ENCODE assay signal across 2 cellular contexts in the genomic region with DNA sequence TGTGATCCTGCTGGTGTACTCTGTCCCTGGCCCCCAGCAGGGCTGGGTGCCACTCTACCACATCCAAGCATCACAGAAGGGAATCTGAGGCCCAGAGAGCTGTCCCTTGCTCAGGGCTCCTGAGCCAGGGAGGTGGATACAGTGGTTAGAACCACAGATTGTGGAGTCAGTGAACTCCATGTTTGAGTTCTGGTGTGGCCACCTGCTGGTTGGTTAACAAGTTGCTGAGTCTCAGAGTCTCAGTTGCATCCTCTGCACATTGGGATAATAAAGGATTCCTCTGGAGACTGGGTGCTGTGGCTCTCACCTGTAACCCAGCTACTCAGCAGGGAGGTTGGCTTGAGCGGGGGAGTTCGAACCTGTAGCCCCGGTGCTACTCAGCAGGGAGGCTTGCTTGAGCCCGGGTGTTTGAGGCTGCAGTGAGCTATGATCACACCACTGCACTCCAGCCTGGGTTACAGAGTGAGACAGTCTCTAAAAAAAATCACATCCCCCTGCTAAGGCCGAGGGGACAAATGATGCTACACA.
A peak's percentile ranks its signal among the peaks of the same experiment; 100 is the strongest.
TF ChIP-seq lines count a peak whose summit lies in the region.

No MANE protein-coding gene starts in this region.

TF ChIP-seq in IMR-90, 13 proteins besides CTCF, POLR2A, EP300 and RAD21:
- TF ChIP-seq FOS (IDR thresholded peaks at IDR 0.05; ENCODE audit: low read depth, low read length) (no peak), SMC3 (IDR thresholded peaks at IDR 0.05; ENCODE audit: low read depth, low read length) (peak; percentile 26; the same call in 1 of the 2 replicates)
TF ChIP-seq in IMR-90: peak in this region for 1.

TF ChIP-seq in K562, 482 proteins besides CTCF, POLR2A, EP300 and RAD21:
- TF ChIP-seq ZNF830 (CRISPR knock-in tag; IDR thresholded peaks at IDR 0.05): no peak
- no peak for TF ChIP-seq MAFG (tag; conservative IDR thresholded peaks at IDR 0.05)
- no peak for TF ChIP-seq BRCA1 (IDR thresholded peaks at IDR 0.05)
- TF ChIP-seq BRCA1 (CRISPR knock-in tag; IDR thresholded peaks at IDR 0.05): no peak
- no peak for TF ChIP-seq ZC3H8 (IDR thresholded peaks at IDR 0.05)
- TF ChIP-seq RFX7 (CRISPR knock-in tag; IDR thresholded peaks at IDR 0.05): no peak
- TF ChIP-seq ZNF551 (CRISPR knock-in tag; IDR thresholded peaks at IDR 0.05): no peak
- TF ChIP-seq KAT2B (IDR thresholded peaks at IDR 0.05; ENCODE audit: low read depth, low read length): no peak
- TF ChIP-seq SOX6 (IDR thresholded peaks at IDR 0.05): no peak
- TF ChIP-seq, protein P1, sequence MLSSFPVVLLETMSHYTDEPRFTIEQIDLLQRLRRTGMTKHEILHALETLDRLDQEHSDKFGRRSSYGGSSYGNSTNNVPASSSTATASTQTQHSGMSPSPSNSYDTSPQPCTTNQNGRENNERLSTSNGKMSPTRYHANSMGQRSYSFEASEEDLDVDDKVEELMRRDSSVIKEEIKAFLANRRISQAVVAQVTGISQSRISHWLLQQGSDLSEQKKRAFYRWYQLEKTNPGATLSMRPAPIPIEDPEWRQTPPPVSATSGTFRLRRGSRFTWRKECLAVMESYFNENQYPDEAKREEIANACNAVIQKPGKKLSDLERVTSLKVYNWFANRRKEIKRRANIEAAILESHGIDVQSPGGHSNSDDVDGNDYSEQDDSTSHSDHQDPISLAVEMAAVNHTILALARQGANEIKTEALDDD (IDR thresholded peaks at IDR 0.05): no peak
- TF ChIP-seq BDP1 (IDR thresholded peaks at IDR 0.05; ENCODE audit: insufficient read depth, insufficient read length): no peak
- no peak for TF ChIP-seq RBM39 (optimal IDR thresholded peaks at IDR 0.05; ENCODE audit: low read depth, low read length)
- no peak for TF ChIP-seq HMGXB4 (CRISPR knock-in tag; IDR thresholded peaks at IDR 0.05)
- TF ChIP-seq, protein P2, sequence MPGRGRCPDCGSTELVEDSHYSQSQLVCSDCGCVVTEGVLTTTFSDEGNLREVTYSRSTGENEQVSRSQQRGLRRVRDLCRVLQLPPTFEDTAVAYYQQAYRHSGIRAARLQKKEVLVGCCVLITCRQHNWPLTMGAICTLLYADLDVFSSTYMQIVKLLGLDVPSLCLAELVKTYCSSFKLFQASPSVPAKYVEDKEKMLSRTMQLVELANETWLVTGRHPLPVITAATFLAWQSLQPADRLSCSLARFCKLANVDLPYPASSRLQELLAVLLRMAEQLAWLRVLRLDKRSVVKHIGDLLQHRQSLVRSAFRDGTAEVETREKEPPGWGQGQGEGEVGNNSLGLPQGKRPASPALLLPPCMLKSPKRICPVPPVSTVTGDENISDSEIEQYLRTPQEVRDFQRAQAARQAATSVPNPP (IDR thresholded peaks at IDR 0.05; ENCODE audit: borderline replicate concordance, insufficient read depth, insufficient read length): no peak
